In genomic region chr9:133242241-133242640, GRCh38 we compare ENCODE assay signal across 10 cellular contexts. TPM values are rescaled to one million over a fixed set of nuclear protein-coding genes. Genes with fewer than 3 reads are reported as not detected.
"Had no signal": no experiment of that assay in that cellular context is flagged by ENCODE, and none has a peak within 500 bp of the region (broad histone marks: within the 10 kb centered on the region; RNA-seq: fewer than 3 reads in every experiment).

No MANE protein-coding gene starts in this region.

- H3K27ac ChIP-seq: GM23248, HL-60 had no signal

- DNase-seq: GM23248, GOT3, H9, HCEC 1CT, KBM-7 had no signal

- H2AFZ ChIP-seq: GM23248 had no signal

- ATAC-seq: HepG2 had no signal

- H3K4me3 ChIP-seq: GM23248 had no signal

- H3K9ac ChIP-seq: GM23248 had no signal

RNA-seq across cellular contexts. Expression of gene ABO, which starts 32.8 kb away (rescaled TPM):
- total RNA-seq: GM23248, H4, HepG2, HT1080 had no signal
- polyA plus RNA-seq: GM23248, HepG2, IgD-negative memory B cell had no signal

RNA-seq across cellular contexts. Expression of gene OBP2B, which starts 33.2 kb away (rescaled TPM):
- total RNA-seq: GM23248, H4, H9, HepG2, HT1080 had no signal
- polyA plus RNA-seq: GM23248, HepG2, IgD-negative memory B cell had no signal
